1 cellular context compared by ENCODE assay signal in the genomic region with DNA sequence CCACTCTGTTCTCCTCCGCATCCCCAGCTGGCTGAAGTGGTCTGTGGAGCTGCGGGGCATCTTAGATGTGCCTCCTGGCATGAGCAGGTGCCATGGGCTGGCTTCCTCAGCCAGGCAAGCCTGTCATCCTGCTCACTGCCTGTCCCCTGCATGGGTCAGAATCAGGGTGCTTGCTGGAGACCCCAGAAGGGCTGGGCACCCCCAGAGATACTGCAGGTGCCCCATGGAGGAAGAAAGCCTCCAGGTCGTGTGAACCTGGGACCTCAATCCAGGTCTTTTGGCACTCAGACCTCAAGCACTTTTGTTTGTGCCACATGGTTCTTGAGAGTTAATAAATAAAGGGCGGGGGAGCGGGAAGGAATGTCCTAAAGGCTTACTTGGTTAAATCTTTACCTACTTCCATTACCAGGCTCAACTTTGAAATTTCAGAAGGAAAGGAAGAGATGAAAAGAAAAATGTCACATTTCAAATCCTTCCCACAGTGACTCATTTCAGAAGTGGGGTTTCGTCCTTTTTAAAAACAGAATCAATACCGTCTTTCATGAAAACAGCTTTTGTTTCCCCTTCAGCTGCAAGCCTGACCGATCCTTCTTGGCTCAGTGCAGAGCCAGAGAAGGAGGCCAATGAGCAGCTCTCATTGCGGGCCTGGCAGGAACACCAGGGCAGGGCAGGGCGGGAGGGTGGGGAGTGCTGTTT.
TF ChIP-seq lines count a peak whose summit lies in the region.

No MANE protein-coding gene starts in this region.

TF ChIP-seq in GM23338, 12 proteins besides CTCF, POLR2A, EP300 and RAD21 (continued from another document):
- TF ChIP-seq, protein P1, sequence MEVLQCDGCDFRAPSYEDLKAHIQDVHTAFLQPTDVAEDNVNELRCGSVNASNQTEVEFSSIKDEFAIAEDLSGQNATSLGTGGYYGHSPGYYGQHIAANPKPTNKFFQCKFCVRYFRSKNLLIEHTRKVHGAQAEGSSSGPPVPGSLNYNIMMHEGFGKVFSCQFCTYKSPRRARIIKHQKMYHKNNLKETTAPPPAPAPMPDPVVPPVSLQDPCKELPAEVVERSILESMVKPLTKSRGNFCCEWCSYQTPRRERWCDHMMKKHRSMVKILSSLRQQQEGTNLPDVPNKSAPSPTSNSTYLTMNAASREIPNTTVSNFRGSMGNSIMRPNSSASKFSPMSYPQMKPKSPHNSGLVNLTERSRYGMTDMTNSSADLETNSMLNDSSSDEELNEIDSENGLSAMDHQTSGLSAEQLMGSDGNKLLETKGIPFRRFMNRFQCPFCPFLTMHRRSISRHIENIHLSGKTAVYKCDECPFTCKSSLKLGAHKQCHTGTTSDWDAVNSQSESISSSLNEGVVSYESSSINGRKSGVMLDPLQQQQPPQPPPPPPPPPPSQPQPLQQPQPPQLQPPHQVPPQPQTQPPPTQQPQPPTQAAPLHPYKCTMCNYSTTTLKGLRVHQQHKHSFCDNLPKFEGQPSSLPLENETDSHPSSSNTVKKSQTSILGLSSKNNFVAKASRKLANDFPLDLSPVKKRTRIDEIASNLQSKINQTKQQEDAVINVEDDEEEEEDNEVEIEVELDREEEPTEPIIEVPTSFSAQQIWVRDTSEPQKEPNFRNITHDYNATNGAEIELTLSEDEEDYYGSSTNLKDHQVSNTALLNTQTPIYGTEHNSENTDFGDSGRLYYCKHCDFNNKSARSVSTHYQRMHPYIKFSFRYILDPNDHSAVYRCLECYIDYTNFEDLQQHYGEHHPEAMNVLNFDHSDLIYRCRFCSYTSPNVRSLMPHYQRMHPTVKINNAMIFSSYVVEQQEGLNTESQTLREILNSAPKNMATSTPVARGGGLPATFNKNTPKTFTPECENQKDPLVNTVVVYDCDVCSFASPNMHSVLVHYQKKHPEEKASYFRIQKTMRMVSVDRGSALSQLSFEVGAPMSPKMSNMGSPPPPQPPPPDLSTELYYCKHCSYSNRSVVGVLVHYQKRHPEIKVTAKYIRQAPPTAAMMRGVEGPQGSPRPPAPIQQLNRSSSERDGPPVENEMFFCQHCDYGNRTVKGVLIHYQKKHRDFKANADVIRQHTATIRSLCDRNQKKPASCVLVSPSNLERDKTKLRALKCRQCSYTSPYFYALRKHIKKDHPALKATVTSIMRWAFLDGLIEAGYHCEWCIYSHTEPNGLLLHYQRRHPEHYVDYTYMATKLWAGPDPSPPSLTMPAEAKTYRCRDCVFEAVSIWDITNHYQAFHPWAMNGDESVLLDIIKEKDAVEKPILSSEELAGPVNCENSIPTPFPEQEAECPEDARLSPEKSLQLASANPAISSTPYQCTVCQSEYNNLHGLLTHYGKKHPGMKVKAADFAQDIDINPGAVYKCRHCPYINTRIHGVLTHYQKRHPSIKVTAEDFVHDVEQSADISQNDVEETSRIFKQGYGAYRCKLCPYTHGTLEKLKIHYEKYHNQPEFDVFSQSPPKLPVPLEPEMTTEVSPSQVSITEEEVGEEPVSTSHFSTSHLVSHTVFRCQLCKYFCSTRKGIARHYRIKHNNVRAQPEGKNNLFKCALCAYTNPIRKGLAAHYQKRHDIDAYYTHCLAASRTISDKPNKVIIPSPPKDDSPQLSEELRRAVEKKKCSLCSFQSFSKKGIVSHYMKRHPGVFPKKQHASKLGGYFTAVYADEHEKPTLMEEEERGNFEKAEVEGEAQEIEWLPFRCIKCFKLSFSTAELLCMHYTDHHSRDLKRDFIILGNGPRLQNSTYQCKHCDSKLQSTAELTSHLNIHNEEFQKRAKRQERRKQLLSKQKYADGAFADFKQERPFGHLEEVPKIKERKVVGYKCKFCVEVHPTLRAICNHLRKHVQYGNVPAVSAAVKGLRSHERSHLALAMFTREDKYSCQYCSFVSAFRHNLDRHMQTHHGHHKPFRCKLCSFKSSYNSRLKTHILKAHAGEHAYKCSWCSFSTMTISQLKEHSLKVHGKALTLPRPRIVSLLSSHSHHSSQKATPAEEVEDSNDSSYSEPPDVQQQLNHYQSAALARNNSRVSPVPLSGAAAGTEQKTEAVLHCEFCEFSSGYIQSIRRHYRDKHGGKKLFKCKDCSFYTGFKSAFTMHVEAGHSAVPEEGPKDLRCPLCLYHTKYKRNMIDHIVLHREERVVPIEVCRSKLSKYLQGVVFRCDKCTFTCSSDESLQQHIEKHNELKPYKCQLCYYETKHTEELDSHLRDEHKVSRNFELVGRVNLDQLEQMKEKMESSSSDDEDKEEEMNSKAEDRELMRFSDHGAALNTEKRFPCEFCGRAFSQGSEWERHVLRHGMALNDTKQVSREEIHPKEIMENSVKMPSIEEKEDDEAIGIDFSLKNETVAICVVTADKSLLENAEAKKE (CRISPR knock-in tag; IDR thresholded peaks at IDR 0.05), result no peak
- no peak for TF ChIP-seq JUNB (IDR thresholded peaks at IDR 0.05; ENCODE audit: unreplicated experiment)
- no peak for TF ChIP-seq STAT1 (IDR thresholded peaks at IDR 0.05; ENCODE audit: unreplicated experiment)
- no peak for TF ChIP-seq REST (IDR thresholded peaks at IDR 0.05; ENCODE audit: unreplicated experiment)
- no peak for TF ChIP-seq EZH2phosphoT487 (IDR thresholded peaks at IDR 0.05; ENCODE audit: unreplicated experiment)
- no peak for TF ChIP-seq ZNF331 (CRISPR knock-in tag; IDR thresholded peaks at IDR 0.05; ENCODE audit: low read depth)
- no peak for TF ChIP-seq EZH2 (IDR thresholded peaks at IDR 0.05; ENCODE audit: low read depth, unreplicated experiment)
- no peak for TF ChIP-seq CREB1 (CRISPR knock-in tag; IDR thresholded peaks at IDR 0.05; ENCODE audit: low read depth)
- no peak for TF ChIP-seq NANOG (IDR thresholded peaks at IDR 0.05; ENCODE audit: borderline replicate concordance)
- no peak for TF ChIP-seq ZNF114 (CRISPR knock-in tag; IDR thresholded peaks at IDR 0.05)
